8 cellular contexts compared by ENCODE assay signal in genomic region chr2:46296216-46296839, GRCh38. TPM values are rescaled to one million over a fixed set of nuclear protein-coding genes. Genes with fewer than 3 reads are reported as not detected.
DNase-seq lines count a peak whose midpoint lies in the region; ATAC-seq, FAIRE-seq and TF ChIP-seq lines count a peak whose summit lies in the region.

No MANE protein-coding gene starts in this region.

- H2AFZ ChIP-seq in K562 (ENCODE audit: low read depth, low read length) = peak overlapping the region; percentile 87
- H2AFZ ChIP-seq in OCI-LY7 (ENCODE audit: low read length) = no peak overlapping the region

- ATAC-seq in GM18519 (IDR thresholded peaks at IDR 0.05; ENCODE audit: low FRiP score, unreplicated experiment) = peak; percentile 14
- ATAC-seq in K562 = no peak
- ATAC-seq in GM21367 (IDR thresholded peaks at IDR 0.05; ENCODE audit: unreplicated experiment) = no peak

- POLR2A ChIA-PET in K562 (lab: Yijun Ruan, JAX) (interaction anchor here (1.2 to 1.5 kb wide), 5 partner anchors 12 to 43 kb away, joined by 3 to 16 read pairs (median 5); no protein-coding TSS in a partner anchor), OCI-LY7 (lab: Charles Lee) (no interaction called here)

- TF ChIP-seq RAD21 in K562 (CRISPR knock-in tag; conservative IDR thresholded peaks at IDR 0.05 in 1 of 2, IDR thresholded peaks at IDR 0.05 in 1 of 2) = no peak

- H3K9me3 ChIP-seq in K562 (replicated peaks; ENCODE audit: control insufficient read depth, insufficient read depth, low read depth, low read length) (no peaks in the 10 kb centered on the region), iPS-18c (ENCODE audit: control insufficient read depth, insufficient read depth, low read length) (no peaks in the 10 kb centered on the region), OCI-LY7 (ENCODE audit: low read length) (no peaks in the 10 kb centered on the region)

- H4K20me1 ChIP-seq in K562 (replicated peaks; ENCODE audit: control insufficient read depth, insufficient read depth, low read length) (peaks cover 8% of the 10 kb centered on the region), OCI-LY7 (ENCODE audit: insufficient read depth, low read length) (no peaks in the 10 kb centered on the region)

- H3K27ac ChIP-seq in K562 (ENCODE audit: extremely low read depth, low read depth, low read length) = no peak overlapping the region
- H3K27ac ChIP-seq in skin epidermis = peak overlapping the region; percentile 28 to 97 (median 82)
- H3K27ac ChIP-seq in OCI-LY7 (ENCODE audit: low read depth, low read length, poor library complexity, severe bottlenecking) = no peak overlapping the region

- peaks cover 16 to 39% of the 10 kb centered on the region in 2 experiments for H3K4me1 ChIP-seq in K562 (replicated peaks in 1 of 2; ENCODE audit: control insufficient read depth in 2 of 2, insufficient read depth in 2 of 2, low read length in 2 of 2)
- H3K4me1 ChIP-seq in OCI-LY7 (ENCODE audit: insufficient read depth, low read length, poor library complexity, severe bottlenecking) = no peaks in the 10 kb centered on the region

- H3K27me3 ChIP-seq in K562 (ENCODE audit: control insufficient read depth in 2 of 2, insufficient read depth in 2 of 2, low read length in 2 of 2) = peaks cover 5 to 13% of the 10 kb centered on the region in 2 experiments; a peak in 3 of 5 replicates

- H3K4me3 ChIP-seq in K562 (peak overlapping the region; percentile 56), iPS-18c (ENCODE audit: insufficient read depth, low read depth, low read length) (peak overlapping the region; percentile 51), skin epidermis (peak overlapping the region; percentile 58 to 84 (median 74)), OCI-LY7 (ENCODE audit: low read depth, low read length, poor library complexity, severe bottlenecking) (no peak overlapping the region)

- CTCF ChIA-PET in K562 (lab: Yijun Ruan, JAX; ENCODE audit: low intra/inter-chr PET ratio) = no interaction called here
- CTCF ChIA-PET in OCI-LY7 (lab: Charles Lee; ENCODE audit: unreplicated experiment) = no interaction called here

- BruUV-seq in K562 (replicated peaks; lab: Mats Ljungman, UMichigan) = TSS peak; percentile 55
- no TSS peak for BruUV-seq in OCI-LY7 (replicated peaks; lab: Mats Ljungman, UMichigan)

- no peaks in the 10 kb centered on the region for H3K9me2 ChIP-seq in OCI-LY7 (ENCODE audit: insufficient read depth, low read length)

- no peak for TF ChIP-seq POLR2A in K562 (conservative IDR thresholded peaks at IDR 0.05)

- H3K36me3 ChIP-seq in K562 (ENCODE audit: control insufficient read depth, insufficient read depth, low read length) = no peaks in the 10 kb centered on the region
- H3K36me3 ChIP-seq in OCI-LY7 (ENCODE audit: insufficient read depth, low read length) = no peaks in the 10 kb centered on the region

- peak; percentile 49 for DNase-seq in NOMO-1 treated with DMSO at 0.1 percent for 48 hours (lab: John Stamatoyannopoulos, UW; ENCODE audit: unreplicated experiment)
- DNase-seq in K562 (ENCODE audit: extremely low read depth in 1 of 4, low spot score in 3 of 4) = no peak
- DNase-seq in OCI-LY7 (ENCODE audit: low spot score) = no peak
- no peak for DNase-seq in NCI-H2196 (lab: John Stamatoyannopoulos, UW; ENCODE audit: unreplicated experiment)

- H3K79me2 ChIP-seq in K562 (ENCODE audit: control insufficient read depth, insufficient read depth, low read length) (no peaks in the 10 kb centered on the region; the same call in 2 of the 3 replicates), OCI-LY7 (ENCODE audit: insufficient read depth, low read depth, low read length) (no peaks in the 10 kb centered on the region)

- in situ Hi-C loops in K562 (cut with MboI) = loop anchor here (5.0 kb wide), 1 partner anchor 71 kb away; no protein-coding TSS in a partner anchor

- H3K9me1 ChIP-seq in K562 (ENCODE audit: control insufficient read depth, insufficient read depth, low read length) = peaks cover 4% of the 10 kb centered on the region

- H3K9ac ChIP-seq in K562 (ENCODE audit: insufficient read depth in 1 of 2, low read depth in 2 of 2, low read length in 2 of 2) = peak overlapping the region; percentile 59 to 85; a peak in 3 of 4 replicates

- intact Hi-C loops in K562 (cut with micrococcal nuclease) = loop anchor here (10.0 kb wide), 2 partner anchors 112 to 282 kb away; no protein-coding TSS in a partner anchor
- intact Hi-C loops in OCI-LY7 (cut with micrococcal nuclease; ENCODE audit: unreplicated experiment) = no loop called here

- no peak for TF ChIP-seq EP300 in K562 (IDR thresholded peaks at IDR 0.05; ENCODE audit: low read length)

- TF ChIP-seq CTCF in K562 (IDR thresholded peaks at IDR 0.05 in 2 of 3, conservative IDR thresholded peaks at IDR 0.05 in 1 of 3; ENCODE audit: insufficient read depth in 2 of 3, low read depth in 1 of 3, low read length in 3 of 3) (no peak), OCI-LY7 (conservative IDR thresholded peaks at IDR 0.05; ENCODE audit: low read length) (no peak)

- FAIRE-seq in K562 (lab: Jason Lieb, UNC) = no peak

- 66% methylated on average over 22 of the region's 28 CpGs for WGBS in K562 (ENCODE audit: insufficient coverage, low coverage, missing lambda C conversion rate)

- H3K4me2 ChIP-seq in K562 (ENCODE audit: insufficient read depth, low read length) (peak overlapping the region; percentile 65), OCI-LY7 (ENCODE audit: low read length) (no peak overlapping the region)

TF ChIP-seq in K562, 482 proteins besides CTCF, POLR2A, EP300 and RAD21 (continues in another document):
- TF ChIP-seq MYC (IDR thresholded peaks at IDR 0.05; ENCODE audit: low read depth, low read length) = no peak
- TF ChIP-seq MYC (CRISPR knock-in tag; IDR thresholded peaks at IDR 0.05; ENCODE audit: borderline replicate concordance, low read depth) = 0 out of 2 replicates have a peak, but pooled peaks have one; percentile 22
- no peak for TF ChIP-seq SRSF7 (optimal IDR thresholded peaks at IDR 0.05; ENCODE audit: low read depth, low read length)
- TF ChIP-seq RAD51 (IDR thresholded peaks at IDR 0.05; ENCODE audit: borderline replicate concordance, low read depth) = no peak
- no peak for TF ChIP-seq ZC3H11A (IDR thresholded peaks at IDR 0.05; ENCODE audit: low read depth, low read length)
- no peak for TF ChIP-seq BRD4 (IDR thresholded peaks at IDR 0.05)
- TF ChIP-seq BCL6 (CRISPR knock-in tag; IDR thresholded peaks at IDR 0.05) = no peak
- TF ChIP-seq ATF1 (CRISPR knock-in tag; IDR thresholded peaks at IDR 0.05) = no peak
- no peak for TF ChIP-seq ATF1 (tag; IDR thresholded peaks at IDR 0.05)
- no peak for TF ChIP-seq GTF3C2 (IDR thresholded peaks at IDR 0.05; ENCODE audit: borderline replicate concordance, extremely low read depth, insufficient read length)
- no peak for TF ChIP-seq TEAD1 (CRISPR knock-in tag; IDR thresholded peaks at IDR 0.05)

RNA-seq across cellular contexts. Expression of gene EPAS1, which starts 0.9 kb away (rescaled TPM):
- 16.7 and 39.1 TPM in 2 replicates for total RNA-seq in K562 (2011; cell fraction: chromatin; rRNA removed; ENCODE audit: low replicate concordance)
- 11.2 and 15.0 TPM in 2 replicates for total RNA-seq in K562 (2011; cell fraction: nucleolus; rRNA removed)
- 13.9 and 14.0 TPM in 2 replicates for total RNA-seq in K562 (2011; cell fraction: nucleoplasm; rRNA removed)
- total RNA-seq in K562 (2014; rRNA removed) = 1.8 and 4.3 TPM in 2 replicates
- 2.6 and 4.1 TPM in 2 replicates for total RNA-seq in K562 (2014; rRNA removed; fragmentation: Illumina TruSeq; extraction: Trizol)
- 5.3 and 5.6 TPM in 2 replicates for total RNA-seq in K562 (2015; rRNA removed; fragmentation: Illumina TruSeq; extraction: Trizol)
- total RNA-seq in K562 (2021) = 9.9 and 11.2 TPM in 2 replicates
- 4.1 and 14.1 TPM in 2 replicates for polyA plus RNA-seq in K562 (2011; rRNA removed)
- 3.4 and 4.8 TPM in 2 replicates for polyA plus RNA-seq in K562 (2011; cell fraction: cytosol; rRNA removed)
- polyA plus RNA-seq in K562 (2011; cell fraction: nucleus; rRNA removed) = 15.8 and 17.6 TPM in 2 replicates
- 13.3 and 35.0 TPM in 2 replicates for polyA plus RNA-seq in K562 (2012)
- polyA plus RNA-seq in K562 (2014; fragmentation: Illumina TruSeq; extraction: Trizol) = 4.6 and 6.2 TPM in 2 replicates
- under 1 TPM; 0.25 to 0.56 TPM for polyA plus RNA-seq in K562 (2014; fragmentation: Nextera tagmentation; extraction: Ambion mirVana)
- 2.9 and 3.6 TPM in 2 replicates for polyA plus RNA-seq in K562 (2014; rRNA removed)
- 6.0 and 12.7 TPM in 2 replicates for polyA minus RNA-seq in K562 (2011; rRNA and poly(A)+ RNA removed)
- polyA minus RNA-seq in K562 (2011; cell fraction: cytosol; rRNA and poly(A)+ RNA removed) = 6.8 and 16.1 TPM in 2 replicates
- 14.5 and 17.2 TPM in 2 replicates for polyA minus RNA-seq in K562 (2011; cell fraction: nucleus; rRNA and poly(A)+ RNA removed)
- total RNA-seq in OCI-LY7 (2014; rRNA removed; shearing (Covaris generic)) = not detected in 2 replicates
- 0.74 TPM in 1 of 2 replicates, not detected in the other for total RNA-seq in OCI-LY7 (2022)

Comparison
In these comparisons a context has a peak if more than half of its experiments do, and no peak if none do; other contexts are left out.
1. H3K27ac ChIP-seq: peak in skin epidermis (21 of 21); none in K562 (single experiment) and OCI-LY7 (single experiment).